Comparison of ENCODE assay signal across 1 cellular context in genomic region chr7:112236597-112236996, GRCh38.
TF ChIP-seq lines count a peak whose summit lies in the region.

No MANE protein-coding gene starts in this region.

TF ChIP-seq in HepG2, 621 proteins besides CTCF, POLR2A, EP300 and RAD21 (continued from another document and continues in another):
- TF ChIP-seq FUBP1 (CRISPR knock-in tag; IDR thresholded peaks at IDR 0.05; ENCODE audit: borderline replicate concordance) (no peak), ZSCAN9 (CRISPR knock-in tag; IDR thresholded peaks at IDR 0.05; ENCODE audit: borderline replicate concordance) (no peak), ZNF724P (CRISPR knock-in tag; IDR thresholded peaks at IDR 0.05; ENCODE audit: borderline replicate concordance) (no peak), ZNF367 (CRISPR knock-in tag; IDR thresholded peaks at IDR 0.05; ENCODE audit: borderline replicate concordance) (no peak), MEF2D (CRISPR knock-in tag; IDR thresholded peaks at IDR 0.05) (no peak), HNF1A (IDR thresholded peaks at IDR 0.05; ENCODE audit: low read depth) (no peak), HNF1A (CRISPR knock-in tag; IDR thresholded peaks at IDR 0.05; ENCODE audit: borderline replicate concordance) (no peak), NAIF1 (CRISPR knock-in tag; IDR thresholded peaks at IDR 0.05; ENCODE audit: borderline replicate concordance) (no peak), ARID5B (CRISPR knock-in tag; IDR thresholded peaks at IDR 0.05) (peak; percentile 84), SIN3A (IDR thresholded peaks at IDR 0.05; ENCODE audit: borderline replicate concordance, low read depth, low read length) (no peak), ZNF670 (CRISPR knock-in tag; IDR thresholded peaks at IDR 0.05; ENCODE audit: borderline replicate concordance) (0 out of 2 replicates have a peak, but pooled peaks have one; percentile 35), NFIC (IDR thresholded peaks at IDR 0.05; ENCODE audit: low read length) (peak; percentile 64; the same call in 1 of the 2 replicates), ZFP82 (CRISPR knock-in tag; IDR thresholded peaks at IDR 0.05; ENCODE audit: borderline replicate concordance) (no peak), NFE2L1 (CRISPR knock-in tag; IDR thresholded peaks at IDR 0.05; ENCODE audit: borderline replicate concordance) (no peak), TFDP2 (CRISPR knock-in tag; IDR thresholded peaks at IDR 0.05) (no peak), NFE2 (CRISPR knock-in tag; IDR thresholded peaks at IDR 0.05) (no peak), REXO4 (CRISPR knock-in tag; IDR thresholded peaks at IDR 0.05; ENCODE audit: borderline replicate concordance) (no peak), GMEB2 (CRISPR knock-in tag; IDR thresholded peaks at IDR 0.05; ENCODE audit: low read depth) (no peak), ZNF567 (CRISPR knock-in tag; IDR thresholded peaks at IDR 0.05; ENCODE audit: borderline replicate concordance) (no peak), HDAC2 (CRISPR knock-in tag; IDR thresholded peaks at IDR 0.05) (peak; percentile 43; the same call in 1 of the 2 replicates), CHD2 (IDR thresholded peaks at IDR 0.05; ENCODE audit: low read depth, low read length) (no peak), ZNF280D (CRISPR knock-in tag; IDR thresholded peaks at IDR 0.05) (no peak), RARG (CRISPR knock-in tag; IDR thresholded peaks at IDR 0.05; ENCODE audit: low read depth) (no peak), MED1 (CRISPR knock-in tag; IDR thresholded peaks at IDR 0.05) (peak; percentile 42; the same call in 1 of the 2 replicates), ZNF3 (CRISPR knock-in tag; IDR thresholded peaks at IDR 0.05) (no peak), SP1 (IDR thresholded peaks at IDR 0.05) (no peak), SP1 (CRISPR knock-in tag; IDR thresholded peaks at IDR 0.05) (no peak), HMGXB3 (CRISPR knock-in tag; IDR thresholded peaks at IDR 0.05; ENCODE audit: borderline replicate concordance) (no peak), ZBTB26 (CRISPR knock-in tag; IDR thresholded peaks at IDR 0.05; ENCODE audit: borderline replicate concordance) (no peak), MAFK (conservative IDR thresholded peaks at IDR 0.05 in 1 of 2, IDR thresholded peaks at IDR 0.05 in 1 of 2; ENCODE audit: low read length in 2 of 2) (no peak), ZNF460 (CRISPR knock-in tag; IDR thresholded peaks at IDR 0.05; ENCODE audit: borderline replicate concordance) (no peak), THRA (CRISPR knock-in tag; IDR thresholded peaks at IDR 0.05; ENCODE audit: borderline replicate concordance) (no peak), ZNF350 (CRISPR knock-in tag; IDR thresholded peaks at IDR 0.05; ENCODE audit: borderline replicate concordance, low read depth) (no peak)
